15 cellular contexts compared by ENCODE assay signal in the genomic region with DNA sequence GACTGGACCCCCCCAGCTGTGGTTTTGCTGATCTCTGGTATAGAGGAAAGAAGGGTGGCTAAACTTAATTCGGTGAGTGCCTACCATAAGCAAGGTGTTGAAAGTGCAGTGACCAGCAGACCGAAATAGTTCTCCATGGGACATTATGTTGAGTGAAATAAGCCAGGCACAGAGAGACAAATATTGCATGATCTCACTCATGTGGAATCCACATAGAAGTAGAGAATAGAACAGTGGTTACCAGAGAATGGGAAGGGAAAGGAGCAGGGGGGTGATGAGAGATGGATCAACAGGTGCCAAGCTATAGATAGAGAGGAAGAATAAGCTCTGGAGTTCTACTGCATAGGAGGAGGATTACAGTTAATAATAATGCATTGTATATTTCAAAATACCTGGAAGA. TPM values are rescaled to one million over a fixed set of nuclear protein-coding genes. Genes with fewer than 3 reads are reported as not detected.
A peak's percentile ranks its signal among the peaks of the same experiment; 100 is the strongest.
DNase-seq lines count a peak whose midpoint lies in the region; ATAC-seq, FAIRE-seq and TF ChIP-seq lines count a peak whose summit lies in the region.
"Had no signal": no experiment of that assay in that cellular context is flagged by ENCODE, and none has a peak within 500 bp of the region (broad histone marks: within the 10 kb centered on the region; RNA-seq: fewer than 3 reads in every experiment).

No MANE protein-coding gene starts in this region.

- H2AFZ ChIP-seq in Karpas-422 (ENCODE audit: low read length): no peak overlapping the region
- no peak overlapping the region for H2AFZ ChIP-seq in PC-9

- H3K4me3 ChIP-seq in A549: no peak overlapping the region
- no peak overlapping the region for H3K4me3 ChIP-seq in Karpas-422 (ENCODE audit: low read length)
- no peak overlapping the region for H3K4me3 ChIP-seq in cardiac fibroblast (replicated peaks in 1 of 2; ENCODE audit: low read depth in 2 of 2, low read length in 2 of 2)
- H3K4me3 ChIP-seq in mesodermal cell (ENCODE audit: extremely low read depth, insufficient read depth, low read length, poor library complexity, severe bottlenecking): no peak overlapping the region
- H3K4me3 ChIP-seq in PC-9: no peak overlapping the region
- H3K4me3 ChIP-seq: uterus had no signal

- no peak for TF ChIP-seq RAD21 in A549 (conservative IDR thresholded peaks at IDR 0.05 in 1 of 2, IDR thresholded peaks at IDR 0.05 in 1 of 2)

- H3K9me3 ChIP-seq in A549: no peaks in the 10 kb centered on the region
- H3K9me3 ChIP-seq in Karpas-422 (ENCODE audit: low read length): no peaks in the 10 kb centered on the region
- no peaks in the 10 kb centered on the region for H3K9me3 ChIP-seq in mesodermal cell (ENCODE audit: control insufficient read depth, low read length)
- no peaks in the 10 kb centered on the region for H3K9me3 ChIP-seq in PC-9 (ENCODE audit: insufficient read depth, low read depth)
- H3K9me3 ChIP-seq: uterus had no signal

- H3K27me3 ChIP-seq in Karpas-422 (ENCODE audit: low read length) (no peaks in the 10 kb centered on the region; the same call in 1 of the 2 replicates), PC-9 (ENCODE audit: insufficient read depth, low read depth) (no peaks in the 10 kb centered on the region)
- H3K27me3 ChIP-seq: uterus had no signal

- H3K4me2 ChIP-seq in A549: peak overlapping the region; percentile 88
- no peak overlapping the region for H3K4me2 ChIP-seq in Karpas-422 (ENCODE audit: low read depth, low read length, poor library complexity, severe bottlenecking)
- no peak overlapping the region for H3K4me2 ChIP-seq in PC-9

- peak; percentile 61 to 65 for ATAC-seq in A549
- no peak for ATAC-seq in HG02884 (IDR thresholded peaks at IDR 0.05; ENCODE audit: unreplicated experiment)
- ATAC-seq: natural killer cell treated with Interleukin-12 subunit alpha and Interleukin-12 subunit beta and Interleukin-15 and Interleukin-18, amount 100 ng/mL, for 72 hours had no signal

- no peaks in the 10 kb centered on the region for H3F3A ChIP-seq in PC-9 (ENCODE audit: insufficient read depth, low read depth)

- BruUV-seq in PC-9 (replicated peaks; lab: Mats Ljungman, UMichigan): no TSS peak

- H3K9ac ChIP-seq in Karpas-422 (ENCODE audit: low read length): no peak overlapping the region

- H3K27ac ChIP-seq in A549 (peak overlapping the region; percentile 51 to 74; a peak in 5 of 6 replicates), Karpas-422 (ENCODE audit: low read length) (no peak overlapping the region), mesodermal cell (ENCODE audit: low read depth, low read length, severe bottlenecking) (peak overlapping the region; percentile 16), PC-9 (no peak overlapping the region)
- H3K27ac ChIP-seq: uterus had no signal

- H3K36me3 ChIP-seq in Karpas-422 (ENCODE audit: insufficient read depth, low read length): no peaks in the 10 kb centered on the region
- H3K36me3 ChIP-seq in mesodermal cell (ENCODE audit: control insufficient read depth, insufficient read depth, low read length): no peaks in the 10 kb centered on the region
- no peaks in the 10 kb centered on the region for H3K36me3 ChIP-seq in PC-9 (ENCODE audit: low read depth)
- H3K36me3 ChIP-seq: uterus had no signal

- TF ChIP-seq EP300 in A549 (IDR thresholded peaks at IDR 0.05): no peak

- H4K20me1 ChIP-seq in Karpas-422 (ENCODE audit: insufficient read depth, low read depth, low read length) (no peaks in the 10 kb centered on the region), PC-9 (ENCODE audit: insufficient read depth) (no peaks in the 10 kb centered on the region)

- DNase-seq in A549 (ENCODE audit: low read depth in 1 of 2, low spot score in 1 of 2): no peak
- peak; percentile 34 for DNase-seq in Karpas-422
- DNase-seq in cardiac fibroblast (ENCODE audit: low read depth in 2 of 2): peak; percentile 11 to 18
- DNase-seq in central memory CD4-positive, alpha-beta T cell: no peak
- no peak for DNase-seq in PC-9
- no peak for DNase-seq in G401 (ENCODE audit: low spot score)
- DNase-seq: activated effector memory CD4-positive, alpha-beta T cell treated with Interleukin-2 at 50 U/mL for 16 hours; cerebellar nuclear complex; NCI-H1092 treated with DMSO at 0.1 percent for 48 hours; stimulated activated CD4-positive, alpha-beta T cell treated with anti-CD3 and anti-CD28 coated beads, Interleukin-12 subunit alpha, Interleukin-12 subunit beta, amount 100 ng/mL, for 4 hours; uterus had no signal

- TF ChIP-seq CTCF in A549 (IDR thresholded peaks at IDR 0.05) (no peak), cardiac fibroblast (IDR thresholded peaks at IDR 0.05; ENCODE audit: low read depth, low read length) (no peak), PC-9 (conservative IDR thresholded peaks at IDR 0.05) (no peak)

- H3K9me2 ChIP-seq in Karpas-422 (replicated peaks; ENCODE audit: insufficient read depth, low read length) (no peaks in the 10 kb centered on the region), PC-9 (ENCODE audit: insufficient read depth) (no peaks in the 10 kb centered on the region)

- intact Hi-C loops in PC-9 (cut with micrococcal nuclease; ENCODE audit: unreplicated experiment): loop anchor here (2.0 to 10.0 kb wide), 2 partner anchors 213 to 247 kb away; a partner anchor contains a TSS

- CTCF ChIA-PET in A549 (lab: Yijun Ruan, JAX) (interaction anchor here (0.8 to 2.6 kb wide), 20 partner anchors 9 to 1476 kb away, joined by 3 to 38 read pairs (median 6); a partner anchor contains a TSS), PC-9 (lab: Charles Lee) (interaction anchor here (0.9 to 1.1 kb wide), 2 partner anchors 53 to 289 kb away, joined by 3 to 4 read pairs; no protein-coding TSS in a partner anchor)

- in situ Hi-C loops in G401 (cut with HindIII; ENCODE audit: low sequenced_read_pairs): no loop called here

- POLR2A ChIA-PET in A549 (lab: Yijun Ruan, JAX) (interaction anchor here (1.3 to 1.8 kb wide), 2 partner anchors 10 to 12 kb away, joined by 4 to 7 read pairs; a partner anchor contains a TSS), PC-9 (lab: Charles Lee; ENCODE audit: unreplicated experiment) (interaction anchor here (0.7 to 1.1 kb wide), 3 partner anchors 9 to 209 kb away, joined by 3 to 4 read pairs (median 4); no protein-coding TSS in a partner anchor)

- no peak for FAIRE-seq in A549 (lab: Jason Lieb, UNC)
- FAIRE-seq: keratinocyte had no signal

- H3K79me2 ChIP-seq in Karpas-422 (ENCODE audit: low read length): no peaks in the 10 kb centered on the region
- H3K79me2 ChIP-seq in PC-9 (ENCODE audit: low read depth): no peaks in the 10 kb centered on the region

- H3K4me1 ChIP-seq in A549 (peaks cover 20% of the 10 kb centered on the region), Karpas-422 (ENCODE audit: low read length) (peaks cover 15% of the 10 kb centered on the region), mesodermal cell (ENCODE audit: control insufficient read depth, insufficient read depth, low read length, poor library complexity, severe bottlenecking) (peaks cover 9% of the 10 kb centered on the region), PC-9 (replicated peaks; ENCODE audit: insufficient read depth) (peaks cover 10% of the 10 kb centered on the region; the same call in 1 of the 2 replicates)
- H3K4me1 ChIP-seq: uterus had no signal

- WGBS in A549 (ENCODE audit: missing lambda C conversion rate): 22% methylated on average over 2 of the region's 2 CpGs
- 78 to 100% methylated on average over 2 of the region's 2 CpGs for WGBS in mesodermal cell (ENCODE audit: insufficient coverage in 2 of 2), 2 experiments

- TF ChIP-seq POLR2A in A549 (IDR thresholded peaks at IDR 0.05; ENCODE audit: low read length): no peak

TF ChIP-seq in A549, 52 proteins besides CTCF, POLR2A, EP300 and RAD21:
- TF ChIP-seq EHF (CRISPR knock-in tag; IDR thresholded peaks at IDR 0.05): no peak
- no peak for TF ChIP-seq NR3C1 (IDR thresholded peaks at IDR 0.05)
- no peak for TF ChIP-seq CHD2 (IDR thresholded peaks at IDR 0.05; ENCODE audit: low read length, partially characterized antibody)
- TF ChIP-seq ZNF302 (CRISPR knock-in tag; IDR thresholded peaks at IDR 0.05): no peak

RNA-seq across cellular contexts. Expression of a gene that starts 9.7 kb away (rescaled TPM):
- polyA plus RNA-seq in A549 (2011; rRNA removed) (22.9 and 24.3 TPM in 2 replicates), A549 (2017; fragmentation: RNase III; extraction: RNeasy Plus Mini Kit Qiagen cat#74134 plus additional on column Dnase treatment) (16.7 to 19.4 TPM (median 17.1 TPM) in 3 replicates)
- 3.8 and 4.1 TPM in 2 replicates for polyA plus RNA-seq in A549 (2012; cell fraction: cytosol; rRNA removed)
- 2.4 and 5.2 TPM in 2 replicates for polyA plus RNA-seq in A549 (2012; cell fraction: nucleus; rRNA removed)
- polyA minus RNA-seq in A549 (2011; rRNA and poly(A)+ RNA removed): 21.2 and 21.4 TPM in 2 replicates
- total RNA-seq in Karpas-422 (2014; rRNA removed; shearing (Covaris generic); ENCODE audit: low replicate concordance): 15.1 and 21.3 TPM in 2 replicates
- polyA plus RNA-seq in mesodermal cell (2013, experiment 1 of 2): 8.3 TPM
- 8.5 TPM for polyA plus RNA-seq in mesodermal cell (2013, experiment 2 of 2)
- total RNA-seq in PC-9 (2021): 28.4 and 35.7 TPM in 2 replicates
- total RNA-seq in G401 (2014; rRNA removed; shearing (Covaris generic)): 28.4 and 28.7 TPM in 2 replicates

Comparison
In these comparisons a context has a peak if more than half of its experiments do, and no peak if none do; other contexts are left out.
1. DNase-seq: peak in Karpas-422 (single experiment) and cardiac fibroblast (2 of 2); none in A549 (0 of 2), central memory CD4-positive, alpha-beta T cell (single experiment), PC-9 (0 of 2) and G401 (single experiment).
2. H3K27ac ChIP-seq: peak in A549 (2 of 2) and mesodermal cell (single experiment); none in Karpas-422 (single experiment) and PC-9 (single experiment).